1 cellular context compared by ENCODE assay signal in genomic region chr5:15791274-15791673, GRCh38.
TF ChIP-seq lines count a peak whose summit lies in the region.

No MANE protein-coding gene starts in this region.

TF ChIP-seq in GM23338, 12 proteins besides CTCF, POLR2A, EP300 and RAD21 (continued from another document):
- TF ChIP-seq, protein P1, sequence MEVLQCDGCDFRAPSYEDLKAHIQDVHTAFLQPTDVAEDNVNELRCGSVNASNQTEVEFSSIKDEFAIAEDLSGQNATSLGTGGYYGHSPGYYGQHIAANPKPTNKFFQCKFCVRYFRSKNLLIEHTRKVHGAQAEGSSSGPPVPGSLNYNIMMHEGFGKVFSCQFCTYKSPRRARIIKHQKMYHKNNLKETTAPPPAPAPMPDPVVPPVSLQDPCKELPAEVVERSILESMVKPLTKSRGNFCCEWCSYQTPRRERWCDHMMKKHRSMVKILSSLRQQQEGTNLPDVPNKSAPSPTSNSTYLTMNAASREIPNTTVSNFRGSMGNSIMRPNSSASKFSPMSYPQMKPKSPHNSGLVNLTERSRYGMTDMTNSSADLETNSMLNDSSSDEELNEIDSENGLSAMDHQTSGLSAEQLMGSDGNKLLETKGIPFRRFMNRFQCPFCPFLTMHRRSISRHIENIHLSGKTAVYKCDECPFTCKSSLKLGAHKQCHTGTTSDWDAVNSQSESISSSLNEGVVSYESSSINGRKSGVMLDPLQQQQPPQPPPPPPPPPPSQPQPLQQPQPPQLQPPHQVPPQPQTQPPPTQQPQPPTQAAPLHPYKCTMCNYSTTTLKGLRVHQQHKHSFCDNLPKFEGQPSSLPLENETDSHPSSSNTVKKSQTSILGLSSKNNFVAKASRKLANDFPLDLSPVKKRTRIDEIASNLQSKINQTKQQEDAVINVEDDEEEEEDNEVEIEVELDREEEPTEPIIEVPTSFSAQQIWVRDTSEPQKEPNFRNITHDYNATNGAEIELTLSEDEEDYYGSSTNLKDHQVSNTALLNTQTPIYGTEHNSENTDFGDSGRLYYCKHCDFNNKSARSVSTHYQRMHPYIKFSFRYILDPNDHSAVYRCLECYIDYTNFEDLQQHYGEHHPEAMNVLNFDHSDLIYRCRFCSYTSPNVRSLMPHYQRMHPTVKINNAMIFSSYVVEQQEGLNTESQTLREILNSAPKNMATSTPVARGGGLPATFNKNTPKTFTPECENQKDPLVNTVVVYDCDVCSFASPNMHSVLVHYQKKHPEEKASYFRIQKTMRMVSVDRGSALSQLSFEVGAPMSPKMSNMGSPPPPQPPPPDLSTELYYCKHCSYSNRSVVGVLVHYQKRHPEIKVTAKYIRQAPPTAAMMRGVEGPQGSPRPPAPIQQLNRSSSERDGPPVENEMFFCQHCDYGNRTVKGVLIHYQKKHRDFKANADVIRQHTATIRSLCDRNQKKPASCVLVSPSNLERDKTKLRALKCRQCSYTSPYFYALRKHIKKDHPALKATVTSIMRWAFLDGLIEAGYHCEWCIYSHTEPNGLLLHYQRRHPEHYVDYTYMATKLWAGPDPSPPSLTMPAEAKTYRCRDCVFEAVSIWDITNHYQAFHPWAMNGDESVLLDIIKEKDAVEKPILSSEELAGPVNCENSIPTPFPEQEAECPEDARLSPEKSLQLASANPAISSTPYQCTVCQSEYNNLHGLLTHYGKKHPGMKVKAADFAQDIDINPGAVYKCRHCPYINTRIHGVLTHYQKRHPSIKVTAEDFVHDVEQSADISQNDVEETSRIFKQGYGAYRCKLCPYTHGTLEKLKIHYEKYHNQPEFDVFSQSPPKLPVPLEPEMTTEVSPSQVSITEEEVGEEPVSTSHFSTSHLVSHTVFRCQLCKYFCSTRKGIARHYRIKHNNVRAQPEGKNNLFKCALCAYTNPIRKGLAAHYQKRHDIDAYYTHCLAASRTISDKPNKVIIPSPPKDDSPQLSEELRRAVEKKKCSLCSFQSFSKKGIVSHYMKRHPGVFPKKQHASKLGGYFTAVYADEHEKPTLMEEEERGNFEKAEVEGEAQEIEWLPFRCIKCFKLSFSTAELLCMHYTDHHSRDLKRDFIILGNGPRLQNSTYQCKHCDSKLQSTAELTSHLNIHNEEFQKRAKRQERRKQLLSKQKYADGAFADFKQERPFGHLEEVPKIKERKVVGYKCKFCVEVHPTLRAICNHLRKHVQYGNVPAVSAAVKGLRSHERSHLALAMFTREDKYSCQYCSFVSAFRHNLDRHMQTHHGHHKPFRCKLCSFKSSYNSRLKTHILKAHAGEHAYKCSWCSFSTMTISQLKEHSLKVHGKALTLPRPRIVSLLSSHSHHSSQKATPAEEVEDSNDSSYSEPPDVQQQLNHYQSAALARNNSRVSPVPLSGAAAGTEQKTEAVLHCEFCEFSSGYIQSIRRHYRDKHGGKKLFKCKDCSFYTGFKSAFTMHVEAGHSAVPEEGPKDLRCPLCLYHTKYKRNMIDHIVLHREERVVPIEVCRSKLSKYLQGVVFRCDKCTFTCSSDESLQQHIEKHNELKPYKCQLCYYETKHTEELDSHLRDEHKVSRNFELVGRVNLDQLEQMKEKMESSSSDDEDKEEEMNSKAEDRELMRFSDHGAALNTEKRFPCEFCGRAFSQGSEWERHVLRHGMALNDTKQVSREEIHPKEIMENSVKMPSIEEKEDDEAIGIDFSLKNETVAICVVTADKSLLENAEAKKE (CRISPR knock-in tag; IDR thresholded peaks at IDR 0.05) = no peak
- TF ChIP-seq ZNF331 (CRISPR knock-in tag; IDR thresholded peaks at IDR 0.05; ENCODE audit: low read depth) = no peak
- no peak for TF ChIP-seq CREB1 (CRISPR knock-in tag; IDR thresholded peaks at IDR 0.05; ENCODE audit: low read depth)
- no peak for TF ChIP-seq POLR2AphosphoS5 (IDR thresholded peaks at IDR 0.05; ENCODE audit: low read depth)
